22 cellular contexts compared by ENCODE assay signal in genomic region chr5:116142495-116142894, GRCh38.
"Had no signal": no experiment of that assay in that cellular context is flagged by ENCODE, and none has a peak within 500 bp of the region (broad histone marks: within the 10 kb centered on the region; RNA-seq: fewer than 3 reads in every experiment).

No MANE protein-coding gene starts in this region.

- H3K9me3 Mint-ChIP-seq: activated B cell treated with CpG ODN at 0.5 μM for 24 hours; activated CD4-positive, alpha-beta memory T cell treated with anti-CD3 and anti-CD28 coated beads for 36 hours had no signal

- H3K36me3 ChIP-seq: neutrophil, tibial artery had no signal

- H3K27me3 ChIP-seq: body of pancreas, hepatocyte, neutrophil, tibial artery had no signal

- H3K36me3 Mint-ChIP-seq: activated CD8-positive, alpha-beta memory T cell treated with anti-CD3 and anti-CD28 coated beads, Interleukin-2, amount 10 ng/mL, durations not matched to agents 7 days and 5 days; activated naive CD8-positive, alpha-beta T cell treated with anti-CD3 and anti-CD28 coated beads, Interleukin-2, amount 10 ng/mL, durations not matched to agents 7 days and 5 days had no signal

- H3K27ac ChIP-seq: body of pancreas, coronary artery, hepatocyte, neutrophil, tibial artery had no signal

- H3K9me3 ChIP-seq: body of pancreas, neutrophil, tibial artery had no signal

- H3K27ac Mint-ChIP-seq: activated B cell treated with CpG ODN at 0.5 μM for 24 hours; activated CD4-positive, alpha-beta memory T cell treated with anti-CD3 and anti-CD28 coated beads for 36 hours; activated CD8-positive, alpha-beta memory T cell treated with anti-CD3 and anti-CD28 coated beads, Interleukin-2, amount 10 ng/mL, durations not matched to agents 7 days and 5 days; activated naive CD8-positive, alpha-beta T cell treated with anti-CD3 and anti-CD28 coated beads, Interleukin-2, amount 10 ng/mL, durations not matched to agents 7 days and 5 days; naive thymus-derived CD8-positive, alpha-beta T cell had no signal

- ATAC-seq: activated CD8-positive, alpha-beta memory T cell treated with anti-CD3 and anti-CD28 coated beads, Interleukin-2, amount 10 ng/mL, durations not matched to agents 7 days and 5 days; body of pancreas; esophagus mucosa; left cardiac atrium; naive thymus-derived CD8-positive, alpha-beta T cell had no signal

- H3K27me3 Mint-ChIP-seq: activated B cell treated with CpG ODN at 0.5 μM for 24 hours; activated CD4-positive, alpha-beta memory T cell treated with anti-CD3 and anti-CD28 coated beads for 36 hours; activated CD8-positive, alpha-beta memory T cell treated with anti-CD3 and anti-CD28 coated beads, Interleukin-2, amount 10 ng/mL, durations not matched to agents 7 days and 5 days; activated naive CD8-positive, alpha-beta T cell treated with anti-CD3 and anti-CD28 coated beads, Interleukin-2, amount 10 ng/mL, durations not matched to agents 7 days and 5 days; naive thymus-derived CD8-positive, alpha-beta T cell had no signal

- H2AFZ ChIP-seq: hepatocyte had no signal

- H3K4me3 Mint-ChIP-seq: activated B cell treated with CpG ODN at 0.5 μM for 24 hours; activated CD4-positive, alpha-beta memory T cell treated with anti-CD3 and anti-CD28 coated beads for 36 hours; activated CD8-positive, alpha-beta memory T cell treated with anti-CD3 and anti-CD28 coated beads, Interleukin-2, amount 10 ng/mL, durations not matched to agents 7 days and 5 days; activated naive CD8-positive, alpha-beta T cell treated with anti-CD3 and anti-CD28 coated beads, Interleukin-2, amount 10 ng/mL, durations not matched to agents 7 days and 5 days; naive thymus-derived CD8-positive, alpha-beta T cell had no signal

- H3K4me3 ChIP-seq: body of pancreas, coronary artery, hepatocyte, tibial artery had no signal

- H3K4me2 ChIP-seq: hepatocyte had no signal

- H3K4me1 ChIP-seq: body of pancreas, tibial artery had no signal

- DNase-seq: activated B cell treated with CpG ODN at 0.5 μM for 24 hours; activated CD4-positive, alpha-beta memory T cell treated with anti-CD3 and anti-CD28 coated beads for 36 hours; activated CD4-positive, alpha-beta T cell treated with anti-CD3 and anti-CD28 coated beads for 4 hours; activated CD8-positive, alpha-beta memory T cell treated with anti-CD3 and anti-CD28 coated beads, Interleukin-2, amount 10 ng/mL, durations not matched to agents 7 days and 5 days; activated naive CD4-positive, alpha-beta T cell treated with Interleukin-2 at 50 U/mL for 16 hours; activated naive CD8-positive, alpha-beta T cell treated with anti-CD3 and anti-CD28 coated beads, Interleukin-2, amount 10 ng/mL, durations not matched to agents 7 days and 5 days; amygdala; body of pancreas; caudate nucleus; left cardiac atrium; mesendoderm; naive thymus-derived CD8-positive, alpha-beta T cell; stimulated activated CD4-positive, alpha-beta T cell treated with anti-CD3 and anti-CD28 coated beads, Interleukin-12 subunit alpha, Interleukin-12 subunit beta, amount 100 ng/mL, for 4 hours; stimulated activated CD4-positive, alpha-beta T cell treated with anti-CD3 and anti-CD28 coated beads, Interleukin-2, amount 100 ng/mL, for 24 hours; stimulated activated naive CD4-positive, alpha-beta T cell treated with Interleukin-2 at 50 U/mL for 16 hours; SW 1271; T-helper 2 cell; tibial artery had no signal
